In genomic region chr14:105859073-105859716, GRCh38 we compare ENCODE assay signal across 8 cellular contexts.
A peak's percentile ranks its signal among the peaks of the same experiment; 100 is the strongest.
DNase-seq lines count a peak whose midpoint lies in the region; ATAC-seq and TF ChIP-seq lines count a peak whose summit lies in the region.
"Not testable (repeated sequence)": the region's sequence is repeated elsewhere in the genome, so short reads cannot be mapped to it uniquely, and the experiment has no call there.

No MANE protein-coding gene starts in this region.

- H3K9me3 Mint-ChIP-seq in CD4-positive, alpha-beta memory T cell; IgD-negative memory B cell; central memory CD8-positive, alpha-beta T cell: not testable (repeated sequence)

- peak in 2 of 5 donors; percentile 4 to 11 for DNase-seq in CD4-positive, alpha-beta memory T cell
- DNase-seq in T-helper 17 cell (peak in 1 of 3 donors; percentile 11), left lung (peak; percentile 23 to 70), posterior cingulate gyrus (peak in 7 of 10 donors; percentile 1 to 67 (median 26)), upper lobe of left lung (peak; percentile 14 to 64)
- peak; percentile 14 for DNase-seq in activated CD8-positive, alpha-beta memory T cell treated with anti-CD3 and anti-CD28 coated beads, Interleukin-2, amount 50 U/mL, for 4 hours
- DNase-seq in central memory CD8-positive, alpha-beta T cell (ENCODE audit: low spot score in 2 of 2), result peak in 1 of 2 donors; percentile 23

- H3K4me3 ChIP-seq in CD4-positive, alpha-beta memory T cell (ENCODE audit: low read length in 2 of 2); left lung; upper lobe of left lung: not testable (repeated sequence)

- TF ChIP-seq POLR2A in upper lobe of left lung (IDR thresholded peaks at IDR 0.05), result not testable (repeated sequence)

- POLR2A ChIA-PET in CD4-positive, alpha-beta memory T cell (lab: Charles Lee; ENCODE audit: partially characterized antibody), result not testable (repeated sequence)

- H3K36me3 Mint-ChIP-seq in CD4-positive, alpha-beta memory T cell; T-helper 17 cell (ENCODE audit: low read depth): not testable (repeated sequence)
- H3K36me3 Mint-ChIP-seq in IgD-negative memory B cell, result peaks cover 19% of the 10 kb centered on the region
- peaks cover 14% of the 10 kb centered on the region for H3K36me3 Mint-ChIP-seq in central memory CD8-positive, alpha-beta T cell (ENCODE audit: insufficient read depth)

- 76 to 90% methylated on average over 2 to 16 of the region's 16 CpGs for WGBS in upper lobe of left lung, 2 donors

- H3K27me3 Mint-ChIP-seq in CD4-positive, alpha-beta memory T cell; IgD-negative memory B cell; central memory CD8-positive, alpha-beta T cell: not testable (repeated sequence)
- H3K27me3 Mint-ChIP-seq in T-helper 17 cell, result peaks cover 36% of the 10 kb centered on the region

- CTCF ChIA-PET in CD4-positive, alpha-beta memory T cell (lab: Charles Lee; ENCODE audit: partially characterized antibody), result interaction anchor here (0.8 to 1.4 kb wide), 3 partner anchors 85 to 321 kb away, joined by 3 to 4 read pairs (median 3); no protein-coding TSS in a partner anchor

- H3K27me3 ChIP-seq in CD4-positive, alpha-beta memory T cell (ENCODE audit: insufficient read depth, low read length); upper lobe of left lung: not testable (repeated sequence)
- peaks cover 0 to 41% of the 10 kb centered on the region in 2 donors for H3K27me3 ChIP-seq in left lung

- H3K27ac Mint-ChIP-seq in CD4-positive, alpha-beta memory T cell, result peak overlapping the region in 5 of 7 donors; percentile 51 to 90 (median 70)
- peak overlapping the region in 2 of 3 donors; percentile 12 to 98 for H3K27ac Mint-ChIP-seq in IgD-negative memory B cell
- not testable (repeated sequence) for H3K27ac Mint-ChIP-seq in T-helper 17 cell
- H3K27ac Mint-ChIP-seq in central memory CD8-positive, alpha-beta T cell (ENCODE audit: low read depth), result peak overlapping the region; percentile 65

- peak overlapping the region; percentile 24 for H3K27ac ChIP-seq in CD4-positive, alpha-beta memory T cell (ENCODE audit: low read depth, low read length)
- not testable (repeated sequence) for H3K27ac ChIP-seq in left lung, upper lobe of left lung

- H3K9me3 ChIP-seq in CD4-positive, alpha-beta memory T cell (ENCODE audit: control insufficient read depth in 1 of 2, low read length in 2 of 2); T-helper 17 cell (ENCODE audit: control insufficient read depth, low read length, poor library complexity, severe bottlenecking); left lung; upper lobe of left lung: not testable (repeated sequence)

- H3K4me1 ChIP-seq in CD4-positive, alpha-beta memory T cell (ENCODE audit: insufficient read depth, low read length), result peaks cover 76% of the 10 kb centered on the region
- H3K4me1 ChIP-seq in left lung, upper lobe of left lung: not testable (repeated sequence)

- TF ChIP-seq CTCF in left lung (IDR thresholded peaks at IDR 0.05); upper lobe of left lung (IDR thresholded peaks at IDR 0.05): not testable (repeated sequence)

- peak overlapping the region in 5 of 8 donors; percentile 5 to 57 (median 29) for H3K4me3 Mint-ChIP-seq in CD4-positive, alpha-beta memory T cell
- H3K4me3 Mint-ChIP-seq in IgD-negative memory B cell, result peak overlapping the region; percentile 87 to 100 (median 94)
- H3K4me3 Mint-ChIP-seq in T-helper 17 cell, result peak overlapping the region; percentile 33
- peak overlapping the region; percentile 32 for H3K4me3 Mint-ChIP-seq in central memory CD8-positive, alpha-beta T cell

- peak; percentile 22 for ATAC-seq in T-helper 17 cell
- ATAC-seq in central memory CD8-positive, alpha-beta T cell (replicated peaks; ENCODE audit: extremely low read depth, poor library complexity, severe bottlenecking), result peak; percentile 33
- ATAC-seq in left lung; upper lobe of left lung (ENCODE audit: low FRiP score in 2 of 2): not testable (repeated sequence)

- peaks cover 15 to 66% (median 38%) of the 10 kb centered on the region in 4 donors for H3K4me1 Mint-ChIP-seq in CD4-positive, alpha-beta memory T cell
- H3K4me1 Mint-ChIP-seq in IgD-negative memory B cell, T-helper 17 cell: not testable (repeated sequence)
- H3K4me1 Mint-ChIP-seq in central memory CD8-positive, alpha-beta T cell, result peaks cover 40% of the 10 kb centered on the region

- intact Hi-C loops in CD4-positive, alpha-beta memory T cell (cut with micrococcal nuclease); left lung (cut with DNase I); posterior cingulate gyrus (cut with DNase I): not testable (repeated sequence)

- TF ChIP-seq EP300 in upper lobe of left lung (IDR thresholded peaks at IDR 0.05), result not testable (repeated sequence)

- H3K36me3 ChIP-seq in CD4-positive, alpha-beta memory T cell (ENCODE audit: insufficient read depth, low read length); left lung; upper lobe of left lung: not testable (repeated sequence)

Comparison
In these comparisons a context has a peak if more than half of its experiments do, and no peak if none do; other contexts are left out.
1. H3K4me3 Mint-ChIP-seq: peak in every context shown above with its lines; median percentile 94 in IgD-negative memory B cell; 33 in T-helper 17 cell; 32 in central memory CD8-positive, alpha-beta T cell; 29 in CD4-positive, alpha-beta memory T cell.